ENCODE assay signal across 1 cellular context in the genomic region with DNA sequence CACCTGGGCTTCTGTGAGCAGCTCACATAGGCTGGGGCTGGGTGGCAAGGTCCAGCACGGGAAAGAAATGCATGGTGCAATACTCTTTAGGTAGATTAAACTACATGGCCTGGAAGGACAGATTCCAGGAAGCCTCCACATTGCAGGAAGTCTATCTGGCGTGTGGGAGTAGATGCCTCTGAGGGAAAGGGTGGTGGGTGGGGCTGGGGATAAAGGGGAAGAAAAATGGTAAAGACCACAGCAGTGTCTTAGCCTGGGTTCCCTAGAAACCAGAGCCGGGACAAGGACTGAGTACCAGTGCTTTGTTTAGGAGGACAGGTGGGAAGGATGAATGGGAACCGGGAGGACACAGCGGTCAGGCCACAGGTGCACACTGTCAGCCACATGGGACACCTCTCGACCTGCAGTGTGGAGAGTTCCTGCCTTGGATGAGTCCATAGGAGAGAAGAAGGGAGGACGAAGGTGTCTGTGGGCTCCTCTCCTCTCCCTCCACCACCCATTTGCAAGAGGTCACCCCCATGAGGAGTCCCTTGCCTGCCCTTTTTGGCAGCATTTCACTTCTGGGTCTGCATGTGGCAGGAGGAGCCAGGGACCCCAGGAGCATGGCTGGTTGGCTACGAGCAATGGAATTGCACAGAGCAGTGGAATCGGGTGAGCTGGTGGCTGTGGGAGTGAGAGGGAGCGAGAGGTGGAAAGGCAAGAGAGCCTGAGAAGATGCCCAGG.
TF ChIP-seq lines count a peak whose summit lies in the region.

No MANE protein-coding gene starts in this region.

TF ChIP-seq in IMR-90, 13 proteins besides CTCF, POLR2A, EP300 and RAD21 (continued from another document):
- TF ChIP-seq, protein P1, sequence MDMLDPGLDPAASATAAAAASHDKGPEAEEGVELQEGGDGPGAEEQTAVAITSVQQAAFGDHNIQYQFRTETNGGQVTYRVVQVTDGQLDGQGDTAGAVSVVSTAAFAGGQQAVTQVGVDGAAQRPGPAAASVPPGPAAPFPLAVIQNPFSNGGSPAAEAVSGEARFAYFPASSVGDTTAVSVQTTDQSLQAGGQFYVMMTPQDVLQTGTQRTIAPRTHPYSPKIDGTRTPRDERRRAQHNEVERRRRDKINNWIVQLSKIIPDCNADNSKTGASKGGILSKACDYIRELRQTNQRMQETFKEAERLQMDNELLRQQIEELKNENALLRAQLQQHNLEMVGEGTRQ (IDR thresholded peaks at IDR 0.05; ENCODE audit: low read depth, low read length), result no peak
- TF ChIP-seq MXI1 (IDR thresholded peaks at IDR 0.05; ENCODE audit: borderline replicate concordance, low read depth, low read length), result no peak
